ENCODE assay signal across 8 cellular contexts in the genomic region with DNA sequence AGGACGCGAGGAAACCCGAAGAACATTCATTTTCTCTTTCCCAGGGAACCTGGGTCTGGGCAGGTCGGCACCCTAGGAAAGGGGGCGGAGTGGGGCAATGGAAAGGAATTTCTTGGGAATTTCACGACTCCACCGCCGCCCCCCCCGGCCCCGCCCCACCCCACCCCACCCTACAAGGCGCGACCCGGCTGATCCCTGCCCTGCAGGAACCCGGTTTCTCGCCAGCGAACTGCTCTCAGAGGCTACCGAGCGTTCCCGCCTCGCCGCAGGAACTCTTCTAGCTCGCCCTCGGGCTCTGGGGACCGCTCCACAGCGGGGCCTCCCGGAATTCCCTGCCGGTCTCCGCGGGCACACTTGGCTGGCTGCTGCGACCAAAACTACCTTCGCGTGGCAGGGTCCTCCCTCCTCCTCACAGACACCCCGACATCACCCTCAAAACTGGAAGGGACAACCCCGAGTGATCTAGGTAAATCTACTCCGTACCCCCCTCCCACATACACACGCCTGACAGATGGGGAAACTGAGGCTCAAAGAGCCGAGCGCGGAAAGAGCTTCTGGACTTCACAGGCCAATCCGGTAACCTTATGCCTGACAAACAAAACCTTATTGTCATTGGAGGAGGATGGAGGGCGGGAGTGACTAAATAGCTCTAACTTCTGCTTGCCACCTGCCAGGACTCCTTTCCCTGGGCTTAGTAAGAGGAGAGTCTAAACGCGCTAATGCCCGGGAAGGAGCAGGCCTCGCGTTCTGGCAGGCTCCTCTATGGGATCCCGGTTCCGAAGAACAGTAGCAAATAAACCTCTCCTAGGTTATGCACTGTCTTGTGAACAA. TPM values are rescaled to one million over a fixed set of nuclear protein-coding genes. Genes with fewer than 3 reads are reported as not detected.
DNase-seq lines count a peak whose midpoint lies in the region; ATAC-seq and TF ChIP-seq lines count a peak whose summit lies in the region.

No MANE protein-coding gene starts in this region.

- peak overlapping the region; percentile 96 for H3K27ac ChIP-seq in colonic mucosa
- H3K27ac ChIP-seq in lower lobe of right lung: peak overlapping the region; percentile 94
- H3K27ac ChIP-seq in tibial artery: peak overlapping the region; percentile 97 to 100

- ATAC-seq in lower lobe of right lung (peak; percentile 36 to 42), HG02588 (IDR thresholded peaks at IDR 0.05; ENCODE audit: unreplicated experiment) (no peak)

- peaks cover 28% of the 10 kb centered on the region for H3K36me3 ChIP-seq in NT2/D1 (ENCODE audit: insufficient read depth, insufficient read length, low read length)
- H3K36me3 ChIP-seq in colonic mucosa: no peaks in the 10 kb centered on the region
- H3K36me3 ChIP-seq in lower lobe of right lung: no peaks in the 10 kb centered on the region
- H3K36me3 ChIP-seq in tibial artery: peaks cover 0 to 10% (median 0%) of the 10 kb centered on the region in 3 donors

- H3K27me3 ChIP-seq in NT2/D1 (ENCODE audit: insufficient read depth, insufficient read length): no peaks in the 10 kb centered on the region
- no peaks in the 10 kb centered on the region for H3K27me3 ChIP-seq in colonic mucosa
- H3K27me3 ChIP-seq in lower lobe of right lung (ENCODE audit: low read depth): no peaks in the 10 kb centered on the region
- H3K27me3 ChIP-seq in tibial artery: no peaks in the 10 kb centered on the region

- peak overlapping the region; percentile 50 for H3K4me3 ChIP-seq in NT2/D1 (ENCODE audit: insufficient read length, low read depth)
- peak overlapping the region; percentile 96 for H3K4me3 ChIP-seq in colonic mucosa
- peak overlapping the region; percentile 94 for H3K4me3 ChIP-seq in lower lobe of right lung
- H3K4me3 ChIP-seq in tibial artery: peak overlapping the region; percentile 68 to 93

- DNase-seq in stimulated activated CD4-positive, alpha-beta T cell treated with anti-CD3 and anti-CD28 coated beads, Interleukin-15, amount 100 ng/mL, for 24 hours: peak; percentile 25
- DNase-seq in stimulated activated CD4-positive, alpha-beta T cell treated with anti-CD3 and anti-CD28 coated beads, Interleukin-4, amount 100 ng/mL, for 4 hours: no peak
- DNase-seq in NT2/D1 (ENCODE audit: low read depth, low spot score) (no peak), colonic mucosa (peak; percentile 60), lower lobe of right lung (peak; percentile 73), tibial artery (peak; percentile 45 to 84), kidney glomerular epithelial cell (lab: John Stamatoyannopoulos, UW) (no peak)

- TF ChIP-seq CTCF in colonic mucosa (IDR thresholded peaks at IDR 0.05): no peak
- no peak for TF ChIP-seq CTCF in lower lobe of right lung (IDR thresholded peaks at IDR 0.05)
- TF ChIP-seq CTCF in tibial artery (IDR thresholded peaks at IDR 0.05): no peak

- H3K9me3 ChIP-seq in NT2/D1 (ENCODE audit: insufficient read depth, low read length) (no peaks in the 10 kb centered on the region), colonic mucosa (no peaks in the 10 kb centered on the region), lower lobe of right lung (no peaks in the 10 kb centered on the region), tibial artery (no peaks in the 10 kb centered on the region)

- peak overlapping the region; percentile 83 for H3K9ac ChIP-seq in NT2/D1 (ENCODE audit: insufficient read length, low read depth)
- H3K9ac ChIP-seq in colonic mucosa (ENCODE audit: low read depth in 2 of 2, low read length in 2 of 2): peak overlapping the region; percentile 68 to 70

- H3K4me1 ChIP-seq in NT2/D1 (ENCODE audit: insufficient read depth, insufficient read length): peaks cover 10% of the 10 kb centered on the region
- H3K4me1 ChIP-seq in colonic mucosa: no peaks in the 10 kb centered on the region
- H3K4me1 ChIP-seq in lower lobe of right lung: peaks cover 35% of the 10 kb centered on the region
- peaks cover 0 to 61% (median 48%) of the 10 kb centered on the region in 4 donors for H3K4me1 ChIP-seq in tibial artery

- intact Hi-C loops in colonic mucosa (cut with DNase I): loop anchor here (2.0 kb wide), 1 partner anchor 41 kb away; no protein-coding TSS in a partner anchor
- intact Hi-C loops in lower lobe of right lung (cut with DNase I): no loop called here
- intact Hi-C loops in tibial artery (cut with DNase I; ENCODE audit: low total_unique reads): loop anchor here (2.0 to 5.0 kb wide), 2 partner anchors 38 to 59 kb away; no protein-coding TSS in a partner anchor

RNA-seq across cellular contexts. Expression of a gene that starts 0.8 kb away (rescaled TPM):
- total RNA-seq in colonic mucosa (100 to 1,000 TPM; 106 to 185 TPM), lower lobe of right lung (124 TPM)

Comparison
In these comparisons a context has a peak if more than half of its experiments do, and no peak if none do; other contexts are left out.
1. DNase-seq: peak in stimulated activated CD4-positive, alpha-beta T cell treated with anti-CD3 and anti-CD28 coated beads, Interleukin-15, amount 100 ng/mL, for 24 hours (single experiment), colonic mucosa (single experiment), lower lobe of right lung (single experiment) and tibial artery (2 of 2); none in stimulated activated CD4-positive, alpha-beta T cell treated with anti-CD3 and anti-CD28 coated beads, Interleukin-4, amount 100 ng/mL, for 4 hours (0 of 2), NT2/D1 (single experiment) and kidney glomerular epithelial cell (single experiment).
2. Peak in every context shown above with its lines, with median percentiles within 50 percentile points of each other: H3K4me3 ChIP-seq and H3K27ac ChIP-seq.